Comparison of ENCODE assay signal across 17 cellular contexts in genomic region chr21:28091500-28091899, GRCh38.
"Had no signal": no experiment of that assay in that cellular context is flagged by ENCODE, and none has a peak within 500 bp of the region (broad histone marks: within the 10 kb centered on the region; RNA-seq: fewer than 3 reads in every experiment).

No MANE protein-coding gene starts in this region.

- H3K27me3 ChIP-seq: esophagus muscularis mucosa, gastroesophageal sphincter, neutrophil, tibial artery, upper lobe of left lung, vagina had no signal

- H3K4me1 ChIP-seq: esophagus muscularis mucosa, tibial artery, upper lobe of left lung, vagina had no signal

- H3K36me3 Mint-ChIP-seq: immature natural killer cell; naive thymus-derived CD4-positive, alpha-beta T cell had no signal

- H3K4me3 ChIP-seq: coronary artery, esophagus muscularis mucosa, gastroesophageal sphincter, tibial artery, upper lobe of left lung, vagina had no signal

- H3K4me1 Mint-ChIP-seq: immature natural killer cell; naive thymus-derived CD4-positive, alpha-beta T cell had no signal

- H3K36me3 ChIP-seq: esophagus muscularis mucosa, gastroesophageal sphincter, neutrophil, tibial artery, upper lobe of left lung, vagina had no signal

- H3K4me3 Mint-ChIP-seq: immature natural killer cell; naive thymus-derived CD4-positive, alpha-beta T cell had no signal

- ATAC-seq: gastroesophageal sphincter; naive thymus-derived CD4-positive, alpha-beta T cell had no signal

- DNase-seq: effector CD8-positive, alpha-beta T cell; foreskin fibroblast; glutamatergic neuron; immature natural killer cell; left cardiac atrium; mesendoderm; naive thymus-derived CD4-positive, alpha-beta T cell; small intestine; stimulated activated CD4-positive, alpha-beta T cell treated with anti-CD3 and anti-CD28 coated beads, Interleukin-2, amount 100 ng/mL, for 48 hours; stimulated activated naive CD4-positive, alpha-beta T cell treated with Interleukin-2 at 50 U/mL for 16 hours; tibial artery; upper lobe of left lung had no signal

- H3K9me3 ChIP-seq: esophagus muscularis mucosa, gastroesophageal sphincter, neutrophil, tibial artery, upper lobe of left lung, vagina had no signal

- H3K27ac ChIP-seq: coronary artery, esophagus muscularis mucosa, gastroesophageal sphincter, neutrophil, tibial artery, upper lobe of left lung, vagina had no signal

- H3K27ac Mint-ChIP-seq: immature natural killer cell; naive thymus-derived CD4-positive, alpha-beta T cell had no signal
